In genomic region chr15:70166506-70167087, GRCh38 we compare ENCODE assay signal across 1 cellular context.
TF ChIP-seq lines count a peak whose summit lies in the region.

No MANE protein-coding gene starts in this region.

TF ChIP-seq in WTC11, 78 proteins besides CTCF, POLR2A, EP300 and RAD21 (continued from another document):
- no peak for TF ChIP-seq ZNF425 (CRISPR knock-in tag; conservative IDR thresholded peaks at IDR 0.05)
TF ChIP-seq in WTC11: peak in this region for 0.
